In the genomic region with DNA sequence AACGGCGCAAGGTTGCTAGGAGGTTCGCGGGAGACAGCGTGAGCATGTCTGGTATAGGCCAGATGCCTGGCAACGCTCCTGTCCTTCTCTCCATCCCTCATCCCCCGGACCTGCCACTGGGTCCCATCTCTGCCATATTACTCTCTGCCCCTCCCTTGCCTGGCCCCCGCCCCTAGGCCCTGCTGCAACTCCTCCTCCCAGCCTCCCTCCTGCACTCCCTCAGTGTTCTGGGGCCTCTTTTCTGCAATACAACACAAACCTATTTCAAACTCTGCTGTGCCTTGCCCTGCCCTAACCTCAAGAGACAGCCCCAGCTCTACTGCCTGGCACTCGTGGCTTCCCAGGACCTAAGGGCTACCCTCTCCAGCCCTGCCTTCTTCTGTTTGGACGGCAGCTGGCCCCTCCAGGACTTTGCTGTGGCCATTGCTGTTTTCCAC, we compare ENCODE assay signal across 1 cellular context.
TF ChIP-seq lines count a peak whose summit lies in the region.

No MANE protein-coding gene starts in this region.

TF ChIP-seq in WTC11, 78 proteins besides CTCF, POLR2A, EP300 and RAD21 (continued from another document):
- TF ChIP-seq, protein P1, sequence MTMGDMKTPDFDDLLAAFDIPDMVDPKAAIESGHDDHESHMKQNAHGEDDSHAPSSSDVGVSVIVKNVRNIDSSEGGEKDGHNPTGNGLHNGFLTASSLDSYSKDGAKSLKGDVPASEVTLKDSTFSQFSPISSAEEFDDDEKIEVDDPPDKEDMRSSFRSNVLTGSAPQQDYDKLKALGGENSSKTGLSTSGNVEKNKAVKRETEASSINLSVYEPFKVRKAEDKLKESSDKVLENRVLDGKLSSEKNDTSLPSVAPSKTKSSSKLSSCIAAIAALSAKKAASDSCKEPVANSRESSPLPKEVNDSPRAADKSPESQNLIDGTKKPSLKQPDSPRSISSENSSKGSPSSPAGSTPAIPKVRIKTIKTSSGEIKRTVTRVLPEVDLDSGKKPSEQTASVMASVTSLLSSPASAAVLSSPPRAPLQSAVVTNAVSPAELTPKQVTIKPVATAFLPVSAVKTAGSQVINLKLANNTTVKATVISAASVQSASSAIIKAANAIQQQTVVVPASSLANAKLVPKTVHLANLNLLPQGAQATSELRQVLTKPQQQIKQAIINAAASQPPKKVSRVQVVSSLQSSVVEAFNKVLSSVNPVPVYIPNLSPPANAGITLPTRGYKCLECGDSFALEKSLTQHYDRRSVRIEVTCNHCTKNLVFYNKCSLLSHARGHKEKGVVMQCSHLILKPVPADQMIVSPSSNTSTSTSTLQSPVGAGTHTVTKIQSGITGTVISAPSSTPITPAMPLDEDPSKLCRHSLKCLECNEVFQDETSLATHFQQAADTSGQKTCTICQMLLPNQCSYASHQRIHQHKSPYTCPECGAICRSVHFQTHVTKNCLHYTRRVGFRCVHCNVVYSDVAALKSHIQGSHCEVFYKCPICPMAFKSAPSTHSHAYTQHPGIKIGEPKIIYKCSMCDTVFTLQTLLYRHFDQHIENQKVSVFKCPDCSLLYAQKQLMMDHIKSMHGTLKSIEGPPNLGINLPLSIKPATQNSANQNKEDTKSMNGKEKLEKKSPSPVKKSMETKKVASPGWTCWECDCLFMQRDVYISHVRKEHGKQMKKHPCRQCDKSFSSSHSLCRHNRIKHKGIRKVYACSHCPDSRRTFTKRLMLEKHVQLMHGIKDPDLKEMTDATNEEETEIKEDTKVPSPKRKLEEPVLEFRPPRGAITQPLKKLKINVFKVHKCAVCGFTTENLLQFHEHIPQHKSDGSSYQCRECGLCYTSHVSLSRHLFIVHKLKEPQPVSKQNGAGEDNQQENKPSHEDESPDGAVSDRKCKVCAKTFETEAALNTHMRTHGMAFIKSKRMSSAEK (CRISPR knock-in tag; IDR thresholded peaks at IDR 0.05; ENCODE audit: borderline replicate concordance), result no peak
